Comparison of ENCODE assay signal across 8 cellular contexts in the genomic region with DNA sequence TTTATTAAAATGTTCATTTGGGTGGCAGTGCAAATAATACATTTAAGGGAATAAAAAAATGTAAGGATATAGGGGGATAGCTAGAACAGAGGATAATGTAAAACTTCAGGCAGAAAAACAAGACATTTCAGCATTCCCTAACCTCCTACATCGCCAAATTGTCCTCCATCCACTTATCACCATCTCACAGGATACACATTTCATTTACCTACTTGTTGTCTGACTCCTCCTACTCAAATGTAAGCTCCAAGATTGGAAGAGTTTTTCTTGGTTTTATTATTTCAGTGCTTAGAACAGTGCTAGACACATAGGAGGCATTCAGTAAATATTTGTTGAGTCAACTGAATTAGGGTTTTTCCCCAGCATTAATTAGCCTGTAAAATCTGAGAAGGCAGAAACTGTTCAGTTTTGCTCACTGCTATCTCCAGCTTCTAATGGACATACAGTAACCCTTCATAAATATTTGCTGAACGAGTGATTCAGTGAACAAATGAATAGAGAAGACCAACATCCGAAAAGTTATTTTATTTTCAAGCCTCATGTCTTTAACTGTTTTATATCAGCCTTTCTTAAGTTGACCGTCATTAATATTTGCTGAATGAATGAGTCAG. TPM values are rescaled to one million over a fixed set of nuclear protein-coding genes. Genes with fewer than 3 reads are reported as not detected.
DNase-seq lines count a peak whose midpoint lies in the region; ATAC-seq and TF ChIP-seq lines count a peak whose summit lies in the region.

No MANE protein-coding gene starts in this region.

- H3K9me3 ChIP-seq in breast epithelium (no peaks in the 10 kb centered on the region), mucosa of descending colon (no peaks in the 10 kb centered on the region)

- in situ Hi-C loops in KBM-7 (cut with MboI; ENCODE audit: low pct_unique_long_range_greater_than_20kb, low sequenced_read_pairs) = no loop called here

- DNase-seq in DMS153 treated with DMSO at 0.1 percent for 48 hours (lab: John Stamatoyannopoulos, UW; ENCODE audit: unreplicated experiment) (peak; percentile 20), KBM-7 (peak; percentile 22), breast epithelium (ENCODE audit: low spot score in 2 of 2) (no peak), mucosa of descending colon (no peak), T-helper 9 cell (no peak), AG08395 (ENCODE audit: low spot score) (no peak)

- H3K36me3 ChIP-seq in breast epithelium (no peaks in the 10 kb centered on the region), mucosa of descending colon (ENCODE audit: low read depth) (no peaks in the 10 kb centered on the region)

- intact Hi-C loops in breast epithelium (cut with DNase I; ENCODE audit: low total_unique reads) (loop anchor here (2.0 kb wide), 1 partner anchor 28 kb away; no protein-coding TSS in a partner anchor), mucosa of descending colon (cut with DNase I, micrococcal nuclease) (loop anchor here in 1 of 2 donors (10.0 kb wide), 1 partner anchor 172 kb away; a partner anchor contains a TSS)

- H3K27ac ChIP-seq in breast epithelium = peak overlapping the region; percentile 87 to 89

- peaks cover 0 to 5% of the 10 kb centered on the region in 2 donors for H3K4me1 ChIP-seq in breast epithelium
- H3K4me1 ChIP-seq in mucosa of descending colon (ENCODE audit: low read depth) = peaks cover 19% of the 10 kb centered on the region

- TF ChIP-seq POLR2A in breast epithelium (IDR thresholded peaks at IDR 0.05) = no peak

- H3K4me3 ChIP-seq in breast epithelium = peak overlapping the region; percentile 79 to 81 (median 79)
- H3K4me3 ChIP-seq in mucosa of descending colon = peak overlapping the region; percentile 57

- no peak for TF ChIP-seq CTCF in breast epithelium (IDR thresholded peaks at IDR 0.05)
- TF ChIP-seq CTCF in mucosa of descending colon (IDR thresholded peaks at IDR 0.05) = no peak

- no peak for ATAC-seq in mucosa of descending colon
- no peak for ATAC-seq in GM21717 (IDR thresholded peaks at IDR 0.05; ENCODE audit: unreplicated experiment)
- no peak for ATAC-seq in HG02840 (IDR thresholded peaks at IDR 0.05; ENCODE audit: low FRiP score, unreplicated experiment)

- H3K27me3 ChIP-seq in breast epithelium = no peaks in the 10 kb centered on the region

RNA-seq across cellular contexts. Expression of a gene that starts 0.9 kb away (rescaled TPM):
- 10 to 100 TPM; 28.6 to 54.3 (median 49.8) TPM for total RNA-seq in breast epithelium
- 10 to 100 TPM; 10.4 to 22.2 (median 17.2) TPM for total RNA-seq in mucosa of descending colon

Comparison
In these comparisons a context has a peak if more than half of its experiments do, and no peak if none do; other contexts are left out.
1. DNase-seq: peak in DMS153 treated with DMSO at 0.1 percent for 48 hours (single experiment) and KBM-7 (single experiment); none in breast epithelium (0 of 2), mucosa of descending colon (0 of 3), T-helper 9 cell (single experiment) and AG08395 (single experiment).